ENCODE assay signal across 6 cellular contexts in the genomic region with DNA sequence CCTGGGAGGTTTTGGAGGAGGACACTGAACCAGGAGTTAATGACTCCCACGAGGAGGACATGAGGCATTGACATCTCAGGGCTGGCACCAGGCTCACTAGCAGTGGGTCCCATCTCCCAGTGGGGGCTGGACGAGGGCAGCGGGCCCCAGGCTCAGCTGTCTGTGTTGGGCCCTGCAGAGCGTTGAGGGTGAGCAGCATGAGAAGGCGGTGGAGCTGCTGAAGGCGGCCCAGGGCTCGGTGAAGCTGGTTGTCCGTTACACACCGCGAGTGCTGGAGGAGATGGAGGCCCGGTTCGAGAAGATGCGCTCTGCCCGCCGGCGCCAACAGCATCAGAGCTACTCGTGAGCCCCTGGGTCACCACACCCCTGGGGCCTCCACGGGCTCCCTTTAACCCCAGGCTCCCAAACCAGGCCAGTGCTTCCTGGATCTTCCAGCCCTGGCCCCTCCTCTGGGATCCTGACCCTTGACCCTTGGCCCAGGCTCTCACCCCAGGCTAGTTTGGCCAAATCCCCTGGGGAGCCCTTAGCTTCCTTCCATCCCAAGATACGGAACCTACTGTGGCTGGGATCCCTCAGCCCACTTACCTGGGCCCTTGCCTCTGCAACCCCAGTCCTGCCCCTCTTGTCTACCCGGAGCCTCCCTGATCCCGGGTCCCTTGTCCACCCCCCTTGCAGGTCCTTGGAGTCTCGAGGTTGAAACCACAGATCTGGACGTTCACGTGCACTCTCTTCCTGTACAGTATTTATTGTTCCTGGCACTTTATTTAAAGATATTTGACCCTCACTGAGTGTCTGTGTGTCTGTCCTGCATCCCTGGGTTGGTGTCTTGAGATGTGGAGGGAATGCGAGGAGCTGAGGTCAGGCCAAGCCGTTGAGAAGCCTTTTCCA. TPM values are rescaled to one million over a fixed set of nuclear protein-coding genes. Genes with fewer than 3 reads are reported as not detected.
A peak's percentile ranks its signal among the peaks of the same experiment; 100 is the strongest.
DNase-seq lines count a peak whose midpoint lies in the region; ATAC-seq and TF ChIP-seq lines count a peak whose summit lies in the region.

No MANE protein-coding gene starts in this region.

- H3K4me3 ChIP-seq in AG04449 (ENCODE audit: low read depth, low read length) (peak overlapping the region; percentile 77), WERI-Rb-1 (ENCODE audit: low read depth, low read length) (peak overlapping the region; percentile 70), kidney epithelial cell (ENCODE audit: low read depth, low read length) (peak overlapping the region; percentile 56)

- no peak for TF ChIP-seq CTCF in AG04449 (IDR thresholded peaks at IDR 0.05; ENCODE audit: insufficient read depth, low read length, missing control alignments)
- TF ChIP-seq CTCF in WERI-Rb-1 (IDR thresholded peaks at IDR 0.05; ENCODE audit: low read depth, low read length): no peak
- no peak for TF ChIP-seq CTCF in kidney epithelial cell (IDR thresholded peaks at IDR 0.05; ENCODE audit: insufficient read depth, low read length, poor library complexity, severe bottlenecking)

- CTCF ChIA-PET in AG04449 (lab: Yijun Ruan, JAX): interaction anchor here (0.6 to 5.3 kb wide), 11 partner anchors 9 to 94 kb away, joined by 3 to 33 read pairs (median 3); no protein-coding TSS in a partner anchor

- H3K9me3 ChIP-seq in WERI-Rb-1 (ENCODE audit: severe bottlenecking): no peaks in the 10 kb centered on the region

- POLR2A ChIA-PET in AG04449 (lab: Yijun Ruan, JAX): interaction anchor here (0.6 kb wide), 1 partner anchor 30 kb away, joined by 3 read pairs; no protein-coding TSS in a partner anchor

- H3K27ac ChIP-seq in WERI-Rb-1: peak overlapping the region; percentile 100

- DNase-seq in AG04449 (ENCODE audit: low read depth, low spot score) (no peak), WERI-Rb-1 (no peak), kidney epithelial cell (ENCODE audit: low read depth) (no peak), NCI-H2029 treated with DMSO at 0.1 percent for 48 hours (lab: John Stamatoyannopoulos, UW) (no peak)

- H3K27me3 ChIP-seq in WERI-Rb-1 (ENCODE audit: insufficient read depth, low read depth, severe bottlenecking) (no peaks in the 10 kb centered on the region), kidney epithelial cell (ENCODE audit: control insufficient read depth, insufficient read depth, low read length) (peaks cover 17% of the 10 kb centered on the region)

- H3K36me3 ChIP-seq in WERI-Rb-1 (peaks cover 7% of the 10 kb centered on the region), kidney epithelial cell (ENCODE audit: control insufficient read depth, insufficient read depth, low read length) (no peaks in the 10 kb centered on the region)

- ATAC-seq in HG02884 (IDR thresholded peaks at IDR 0.05; ENCODE audit: unreplicated experiment) (no peak), GM18858 (IDR thresholded peaks at IDR 0.05; ENCODE audit: unreplicated experiment) (no peak)

RNA-seq across cellular contexts. Expression of a gene that starts 1.0 kb away (rescaled TPM):
- total RNA-seq in kidney epithelial cell: 4.2 and 4.6 TPM in 2 replicates

RNA-seq across cellular contexts. Expression of a gene that starts 1.4 kb away (rescaled TPM):
- total RNA-seq in kidney epithelial cell: 0.88 and 10.9 TPM in 2 replicates

RNA-seq across cellular contexts. Expression of a gene that starts 3.8 kb away (rescaled TPM):
- 3.4 and 5.8 TPM in 2 replicates for total RNA-seq in kidney epithelial cell

RNA-seq across cellular contexts. Expression of a gene that starts 32.7 kb away (rescaled TPM):
- 108 and 135 TPM in 2 replicates for total RNA-seq in kidney epithelial cell

RNA-seq across cellular contexts. Expression of a gene that starts 37.3 kb away (rescaled TPM):
- total RNA-seq in kidney epithelial cell: not detected in 2 replicates
